Comparison of ENCODE assay signal across 1 cellular context in the genomic region with DNA sequence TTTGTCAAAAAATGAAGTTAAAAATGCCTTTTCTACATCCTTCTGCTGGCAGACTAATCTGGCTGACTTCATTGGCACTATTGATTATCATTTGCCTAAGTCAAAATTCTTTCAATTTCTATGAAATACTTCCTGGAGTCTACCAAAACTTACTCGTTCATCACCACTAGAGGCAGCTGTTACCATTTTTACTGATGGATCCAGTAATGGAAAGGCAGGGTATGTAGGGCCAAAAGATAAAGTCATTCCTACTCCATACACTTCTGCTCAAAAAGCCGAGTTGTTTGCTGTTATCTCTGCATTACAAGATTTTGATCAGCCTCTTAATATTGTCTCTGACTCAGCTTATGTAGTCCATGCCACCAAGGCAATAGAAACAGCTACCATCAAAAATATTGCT.
TF ChIP-seq lines count a peak whose summit lies in the region.
"Not testable (repeated sequence)": the region's sequence is repeated elsewhere in the genome, so short reads cannot be mapped to it uniquely, and the experiment has no call there.

No MANE protein-coding gene starts in this region.

TF ChIP-seq in HepG2, 621 proteins besides CTCF, POLR2A, EP300 and RAD21 (continued from another document):
- TF ChIP-seq, protein P1, sequence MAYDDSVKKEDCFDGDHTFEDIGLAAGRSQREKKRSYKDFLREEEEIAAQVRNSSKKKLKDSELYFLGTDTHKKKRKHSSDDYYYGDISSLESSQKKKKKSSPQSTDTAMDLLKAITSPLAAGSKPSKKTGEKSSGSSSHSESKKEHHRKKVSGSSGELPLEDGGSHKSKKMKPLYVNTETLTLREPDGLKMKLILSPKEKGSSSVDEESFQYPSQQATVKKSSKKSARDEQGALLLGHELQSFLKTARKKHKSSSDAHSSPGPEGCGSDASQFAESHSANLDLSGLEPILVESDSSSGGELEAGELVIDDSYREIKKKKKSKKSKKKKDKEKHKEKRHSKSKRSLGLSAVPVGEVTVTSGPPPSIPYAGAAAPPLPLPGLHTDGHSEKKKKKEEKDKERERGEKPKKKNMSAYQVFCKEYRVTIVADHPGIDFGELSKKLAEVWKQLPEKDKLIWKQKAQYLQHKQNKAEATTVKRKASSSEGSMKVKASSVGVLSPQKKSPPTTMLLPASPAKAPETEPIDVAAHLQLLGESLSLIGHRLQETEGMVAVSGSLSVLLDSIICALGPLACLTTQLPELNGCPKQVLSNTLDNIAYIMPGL (CRISPR knock-in tag; IDR thresholded peaks at IDR 0.05; ENCODE audit: borderline replicate concordance in 1 of 2, low read depth in 1 of 2) = peak in 1 of 2 experiments; percentile 41; a peak in 1 of 4 replicates
- TF ChIP-seq, protein P2, sequence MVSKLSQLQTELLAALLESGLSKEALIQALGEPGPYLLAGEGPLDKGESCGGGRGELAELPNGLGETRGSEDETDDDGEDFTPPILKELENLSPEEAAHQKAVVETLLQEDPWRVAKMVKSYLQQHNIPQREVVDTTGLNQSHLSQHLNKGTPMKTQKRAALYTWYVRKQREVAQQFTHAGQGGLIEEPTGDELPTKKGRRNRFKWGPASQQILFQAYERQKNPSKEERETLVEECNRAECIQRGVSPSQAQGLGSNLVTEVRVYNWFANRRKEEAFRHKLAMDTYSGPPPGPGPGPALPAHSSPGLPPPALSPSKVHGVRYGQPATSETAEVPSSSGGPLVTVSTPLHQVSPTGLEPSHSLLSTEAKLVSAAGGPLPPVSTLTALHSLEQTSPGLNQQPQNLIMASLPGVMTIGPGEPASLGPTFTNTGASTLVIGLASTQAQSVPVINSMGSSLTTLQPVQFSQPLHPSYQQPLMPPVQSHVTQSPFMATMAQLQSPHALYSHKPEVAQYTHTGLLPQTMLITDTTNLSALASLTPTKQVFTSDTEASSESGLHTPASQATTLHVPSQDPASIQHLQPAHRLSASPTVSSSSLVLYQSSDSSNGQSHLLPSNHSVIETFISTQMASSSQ (IDR thresholded peaks at IDR 0.05; ENCODE audit: low read depth) = 0 out of 2 replicates have a peak, but pooled peaks have one; percentile 10
- TF ChIP-seq, protein P2 (CRISPR knock-in tag; IDR thresholded peaks at IDR 0.05; ENCODE audit: borderline replicate concordance) = not testable (repeated sequence)
- TF ChIP-seq ARID5B (CRISPR knock-in tag; IDR thresholded peaks at IDR 0.05) (peak; percentile 10; the same call in 1 of the 2 replicates), POGZ (CRISPR knock-in tag; IDR thresholded peaks at IDR 0.05) (peak; percentile 56), ERF (CRISPR knock-in tag; IDR thresholded peaks at IDR 0.05) (0 out of 2 replicates have a peak, but pooled peaks have one; percentile 26), ARID3A (IDR thresholded peaks at IDR 0.05; ENCODE audit: low read depth, low read length) (0 out of 2 replicates have a peak, but pooled peaks have one; percentile 42), GZF1 (CRISPR knock-in tag; IDR thresholded peaks at IDR 0.05) (0 out of 2 replicates have a peak, but pooled peaks have one; percentile 30), MED1 (CRISPR knock-in tag; IDR thresholded peaks at IDR 0.05) (peak; percentile 62), RCOR2 (CRISPR knock-in tag; IDR thresholded peaks at IDR 0.05) (peak; percentile 56; the same call in 1 of the 2 replicates), ONECUT2 (CRISPR knock-in tag; IDR thresholded peaks at IDR 0.05) (peak; percentile 42; the same call in 1 of the 2 replicates), ELF3 (CRISPR knock-in tag; IDR thresholded peaks at IDR 0.05) (peak; percentile 95), DMAP1 (CRISPR knock-in tag; IDR thresholded peaks at IDR 0.05) (0 out of 2 replicates have a peak, but pooled peaks have one; percentile 8), ZNF232 (CRISPR knock-in tag; IDR thresholded peaks at IDR 0.05; ENCODE audit: borderline replicate concordance) (0 out of 2 replicates have a peak, but pooled peaks have one; percentile 33), SAP130 (CRISPR knock-in tag; IDR thresholded peaks at IDR 0.05; ENCODE audit: low read depth) (0 out of 2 replicates have a peak, but pooled peaks have one; percentile 39), RXRB (CRISPR knock-in tag; IDR thresholded peaks at IDR 0.05; ENCODE audit: borderline replicate concordance) (peak; percentile 21; the same call in 1 of the 2 replicates), ZNF644 (CRISPR knock-in tag; IDR thresholded peaks at IDR 0.05; ENCODE audit: low read depth) (peak; percentile 90), BRD4 (CRISPR knock-in tag; IDR thresholded peaks at IDR 0.05) (0 out of 2 replicates have a peak, but pooled peaks have one; percentile 48), HOXA5 (CRISPR knock-in tag; IDR thresholded peaks at IDR 0.05) (peak; percentile 36; the same call in 1 of the 2 replicates), HDAC2 (CRISPR knock-in tag; IDR thresholded peaks at IDR 0.05) (peak; percentile 11; the same call in 1 of the 2 replicates), BCL6 (CRISPR knock-in tag; IDR thresholded peaks at IDR 0.05) (peak; percentile 16; the same call in 1 of the 2 replicates), LCORL (CRISPR knock-in tag; IDR thresholded peaks at IDR 0.05) (0 out of 2 replicates have a peak, but pooled peaks have one; percentile 41), KLF9 (CRISPR knock-in tag; IDR thresholded peaks at IDR 0.05; ENCODE audit: low read depth) (0 out of 2 replicates have a peak, but pooled peaks have one; percentile 54), ELF1 (CRISPR knock-in tag; IDR thresholded peaks at IDR 0.05) (peak; percentile 56), MXD4 (CRISPR knock-in tag; IDR thresholded peaks at IDR 0.05) (0 out of 2 replicates have a peak, but pooled peaks have one; percentile 21), ZMYM4 (CRISPR knock-in tag; IDR thresholded peaks at IDR 0.05) (peak; percentile 53; the same call in 1 of the 2 replicates), THAP11 (CRISPR knock-in tag; IDR thresholded peaks at IDR 0.05) (peak; percentile 17; the same call in 1 of the 2 replicates), SOX6 (CRISPR knock-in tag; IDR thresholded peaks at IDR 0.05) (peak; percentile 24; the same call in 1 of the 2 replicates), TEAD3 (CRISPR knock-in tag; optimal IDR thresholded peaks at IDR 0.05; ENCODE audit: borderline replicate concordance) (peak; percentile 68), STAG1 (CRISPR knock-in tag; IDR thresholded peaks at IDR 0.05) (peak; percentile 79), ZNF512B (CRISPR knock-in tag; IDR thresholded peaks at IDR 0.05; ENCODE audit: borderline replicate concordance) (0 out of 2 replicates have a peak, but pooled peaks have one; percentile 58)
- TF ChIP-seq LCORL, SOX6 (IDR thresholded peaks at IDR 0.05): not testable (repeated sequence)
- TF ChIP-seq, protein P3, sequence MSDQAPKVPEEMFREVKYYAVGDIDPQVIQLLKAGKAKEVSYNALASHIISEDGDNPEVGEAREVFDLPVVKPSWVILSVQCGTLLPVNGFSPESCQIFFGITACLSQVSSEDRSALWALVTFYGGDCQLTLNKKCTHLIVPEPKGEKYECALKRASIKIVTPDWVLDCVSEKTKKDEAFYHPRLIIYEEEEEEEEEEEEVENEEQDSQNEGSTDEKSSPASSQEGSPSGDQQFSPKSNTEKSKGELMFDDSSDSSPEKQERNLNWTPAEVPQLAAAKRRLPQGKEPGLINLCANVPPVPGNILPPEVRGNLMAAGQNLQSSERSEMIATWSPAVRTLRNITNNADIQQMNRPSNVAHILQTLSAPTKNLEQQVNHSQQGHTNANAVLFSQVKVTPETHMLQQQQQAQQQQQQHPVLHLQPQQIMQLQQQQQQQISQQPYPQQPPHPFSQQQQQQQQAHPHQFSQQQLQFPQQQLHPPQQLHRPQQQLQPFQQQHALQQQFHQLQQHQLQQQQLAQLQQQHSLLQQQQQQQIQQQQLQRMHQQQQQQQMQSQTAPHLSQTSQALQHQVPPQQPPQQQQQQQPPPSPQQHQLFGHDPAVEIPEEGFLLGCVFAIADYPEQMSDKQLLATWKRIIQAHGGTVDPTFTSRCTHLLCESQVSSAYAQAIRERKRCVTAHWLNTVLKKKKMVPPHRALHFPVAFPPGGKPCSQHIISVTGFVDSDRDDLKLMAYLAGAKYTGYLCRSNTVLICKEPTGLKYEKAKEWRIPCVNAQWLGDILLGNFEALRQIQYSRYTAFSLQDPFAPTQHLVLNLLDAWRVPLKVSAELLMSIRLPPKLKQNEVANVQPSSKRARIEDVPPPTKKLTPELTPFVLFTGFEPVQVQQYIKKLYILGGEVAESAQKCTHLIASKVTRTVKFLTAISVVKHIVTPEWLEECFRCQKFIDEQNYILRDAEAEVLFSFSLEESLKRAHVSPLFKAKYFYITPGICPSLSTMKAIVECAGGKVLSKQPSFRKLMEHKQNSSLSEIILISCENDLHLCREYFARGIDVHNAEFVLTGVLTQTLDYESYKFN (CRISPR knock-in tag; conservative IDR thresholded peaks at IDR 0.05) = 0 out of 2 replicates have a peak, but pooled peaks have one; percentile 28
TF ChIP-seq in HepG2: peak in this region for 36; not testable (repeated sequence) for 585.
